Comparison of ENCODE assay signal across 20 cellular contexts in genomic region chr2:185222311-185222710, GRCh38.
DNase-seq lines count a peak whose midpoint lies in the region; ATAC-seq, FAIRE-seq and TF ChIP-seq lines count a peak whose summit lies in the region.
"Had no signal": no experiment of that assay in that cellular context is flagged by ENCODE, and none has a peak within 500 bp of the region (broad histone marks: within the 10 kb centered on the region; RNA-seq: fewer than 3 reads in every experiment).

No MANE protein-coding gene starts in this region.

- H4K20me1 ChIP-seq in PC-3 (ENCODE audit: low read length), result no peaks in the 10 kb centered on the region
- H4K20me1 ChIP-seq in osteoblast (ENCODE audit: insufficient read depth, low read length), result no peaks in the 10 kb centered on the region
- H4K20me1 ChIP-seq: BLaER1 treated with 17β-estradiol and CSF1 and Interleukin-3, amounts not matched to agents 10 nM and 100 nM had no signal

- no TSS peak for BruUV-seq in PC-3 (replicated peaks; lab: Mats Ljungman, UMichigan)

- H3K4me1 ChIP-seq in PC-3 (ENCODE audit: insufficient read depth, low read length) (peaks cover 23% of the 10 kb centered on the region), osteoblast (ENCODE audit: insufficient read depth, low read length) (no peaks in the 10 kb centered on the region)
- H3K4me1 ChIP-seq: A549 had no signal

- no peak overlapping the region for H3K9ac ChIP-seq in PC-3 (ENCODE audit: low read length)
- H3K9ac ChIP-seq: BLaER1 treated with 17β-estradiol and CSF1 and Interleukin-3, amounts not matched to agents 10 nM and 100 nM had no signal

- no peaks in the 10 kb centered on the region for H3K27me3 ChIP-seq in PC-3 (ENCODE audit: low read length)
- H3K27me3 ChIP-seq in osteoblast (ENCODE audit: insufficient read depth, low read length), result no peaks in the 10 kb centered on the region
- H3K27me3 ChIP-seq: BLaER1 treated with 17β-estradiol and CSF1 and Interleukin-3, amounts not matched to agents 10 nM and 100 nM had no signal

- DNase-seq in NCI-H2171 treated with DMSO at 0.1 percent for 48 hours (lab: John Stamatoyannopoulos, UW) (peak; percentile 12), NCI-H2171 (lab: John Stamatoyannopoulos, UW) (no peak), PC-3 (peak; percentile 47), epithelial cell of esophagus (ENCODE audit: low read depth) (peak; percentile 17), osteoblast (ENCODE audit: insufficient read length, low spot score, missing footprints) (no peak), urothelium cell line (ENCODE audit: low spot score) (no peak), COLO829 (ENCODE audit: low spot score) (no peak)
- DNase-seq: CD8-positive, alpha-beta T cell; COR-L47; GDM1; HFFc6 had no signal

- no peak for FAIRE-seq in urothelium cell line (lab: Jason Lieb, UNC)
- FAIRE-seq: A549, D721Med, GM12892, H54 had no signal

- H3K9me3 ChIP-seq in PC-3 (ENCODE audit: low read length) (no peaks in the 10 kb centered on the region), osteoblast (ENCODE audit: low read depth, low read length) (no peaks in the 10 kb centered on the region)
- H3K9me3 ChIP-seq: A549; BLaER1 treated with 17β-estradiol and CSF1 and Interleukin-3, amounts not matched to agents 10 nM and 100 nM had no signal

- H3K36me3 ChIP-seq in PC-3 (ENCODE audit: low read depth, low read length), result no peaks in the 10 kb centered on the region
- H3K36me3 ChIP-seq in osteoblast (ENCODE audit: insufficient read depth, low read length), result no peaks in the 10 kb centered on the region
- H3K36me3 ChIP-seq: BLaER1 treated with 17β-estradiol and CSF1 and Interleukin-3, amounts not matched to agents 10 nM and 100 nM had no signal

- H3K9me2 ChIP-seq in PC-3 (replicated peaks; ENCODE audit: low read length), result no peaks in the 10 kb centered on the region

- H3K27ac ChIP-seq in PC-3 (ENCODE audit: low read length) (no peak overlapping the region), osteoblast (ENCODE audit: low read depth, low read length) (no peak overlapping the region)
- H3K27ac ChIP-seq: 22Rv1; A549; BLaER1 treated with 17β-estradiol and CSF1 and Interleukin-3, amounts not matched to agents 10 nM and 100 nM; HL-60 had no signal

- H3F3A ChIP-seq in PC-3 (ENCODE audit: low read length, unreplicated experiment), result no peaks in the 10 kb centered on the region

- no peak overlapping the region for H3K4me3 ChIP-seq in PC-3 (ENCODE audit: low read length)
- no peak overlapping the region for H3K4me3 ChIP-seq in epithelial cell of esophagus (ENCODE audit: low read length)
- no peak overlapping the region for H3K4me3 ChIP-seq in osteoblast (ENCODE audit: insufficient read depth, low read length)
- H3K4me3 ChIP-seq: A549; BLaER1 treated with 17β-estradiol and CSF1 and Interleukin-3, amounts not matched to agents 10 nM and 100 nM; GM23338 had no signal

- peak; percentile 29; the same call in 1 of the 2 replicates for ATAC-seq in PC-3
- ATAC-seq: A549; CD8-positive, alpha-beta T cell; GM23338; HCT116 had no signal

- POLR2A ChIA-PET in PC-3 (lab: Charles Lee; ENCODE audit: unreplicated experiment), result no interaction called here

- H3K79me2 ChIP-seq in PC-3 (ENCODE audit: low read length) (no peaks in the 10 kb centered on the region), osteoblast (ENCODE audit: insufficient read depth, low read length) (no peaks in the 10 kb centered on the region)

- H2AFZ ChIP-seq in PC-3 (ENCODE audit: low read length), result no peak overlapping the region
- no peak overlapping the region for H2AFZ ChIP-seq in osteoblast (ENCODE audit: low read length)
- H2AFZ ChIP-seq: GM23338 had no signal

- H3K4me2 ChIP-seq in PC-3 (ENCODE audit: low read length) (no peak overlapping the region), osteoblast (ENCODE audit: insufficient read depth, low read length) (no peak overlapping the region)
- H3K4me2 ChIP-seq: A549; BLaER1 treated with 17β-estradiol and CSF1 and Interleukin-3, amounts not matched to agents 10 nM and 100 nM; GM23338 had no signal

- intact Hi-C loops in PC-3 (cut with micrococcal nuclease), result loop anchor here (5.0 kb wide), 1 partner anchor 35 kb away; no protein-coding TSS in a partner anchor

- TF ChIP-seq CTCF in PC-3 (conservative IDR thresholded peaks at IDR 0.05; ENCODE audit: low read depth, low read length) (no peak), epithelial cell of esophagus (IDR thresholded peaks at IDR 0.05; ENCODE audit: insufficient read depth, low read depth, low read length, missing control alignments) (no peak), osteoblast (IDR thresholded peaks at IDR 0.05; ENCODE audit: extremely low read depth, low read depth, low read length) (no peak)

- CTCF ChIA-PET in PC-3 (lab: Charles Lee), result no interaction called here

Comparison
In these comparisons a context has a peak if more than half of its experiments do, and no peak if none do; other contexts are left out.
1. DNase-seq: peak in NCI-H2171 treated with DMSO at 0.1 percent for 48 hours (single experiment), PC-3 (single experiment) and epithelial cell of esophagus (single experiment); none in NCI-H2171 (single experiment), osteoblast (single experiment), urothelium cell line (single experiment) and COLO829 (single experiment).